Comparison of ENCODE assay signal across 12 cellular contexts in the genomic region with DNA sequence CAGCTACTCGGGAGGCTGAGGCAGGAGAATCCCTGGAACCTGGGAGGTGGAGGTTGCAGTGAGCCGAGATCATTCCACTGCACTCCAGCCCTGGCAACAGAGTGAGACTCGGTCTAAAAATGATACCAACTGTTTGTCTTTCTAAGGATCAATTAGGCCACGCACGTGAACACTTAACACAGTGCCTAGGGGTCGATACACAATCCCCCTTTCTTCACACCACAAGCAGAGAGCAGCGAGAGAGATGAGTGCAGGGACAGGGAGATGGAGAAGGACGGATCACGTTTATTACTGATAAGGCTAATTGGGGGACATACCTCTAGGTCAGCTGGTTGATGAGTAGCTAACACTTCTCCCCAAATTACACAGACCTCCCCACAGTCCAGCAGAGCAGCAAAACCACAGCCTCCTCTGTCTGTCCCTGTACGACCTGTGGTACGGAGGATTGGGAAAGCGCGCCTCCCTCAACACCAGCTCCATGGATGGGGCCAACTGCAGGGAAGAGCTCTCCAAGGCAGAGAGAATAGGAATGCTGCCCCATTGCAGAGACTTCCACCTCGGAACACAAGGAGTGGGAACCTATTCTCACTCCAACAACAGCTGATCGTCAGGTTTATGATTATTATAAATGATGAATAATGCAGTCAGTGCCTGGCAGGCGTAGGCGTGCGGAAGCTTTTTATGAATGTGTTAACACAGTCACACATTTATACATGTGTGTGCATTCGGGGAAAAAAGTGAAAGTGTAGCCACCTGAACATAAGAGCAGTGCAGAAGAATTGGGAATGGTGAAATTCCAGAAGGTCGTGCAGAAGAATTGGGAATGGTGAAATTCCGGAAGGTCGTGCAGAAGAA.
A peak's percentile ranks its signal among the peaks of the same experiment; 100 is the strongest.
DNase-seq lines count a peak whose midpoint lies in the region; ATAC-seq and TF ChIP-seq lines count a peak whose summit lies in the region.
"Had no signal": no experiment of that assay in that cellular context is flagged by ENCODE, and none has a peak within 500 bp of the region (broad histone marks: within the 10 kb centered on the region; RNA-seq: fewer than 3 reads in every experiment).

No MANE protein-coding gene starts in this region.

- H3K4me3 Mint-ChIP-seq in activated CD8-positive, alpha-beta memory T cell treated with anti-CD3 and anti-CD28 coated beads, Interleukin-2, amount 10 ng/mL, durations not matched to agents 7 days and 5 days, result no peak overlapping the region
- peak overlapping the region; percentile 4 for H3K4me3 Mint-ChIP-seq in activated CD8-positive, alpha-beta T cell treated with anti-CD3 and anti-CD28 coated beads for 36 hours
- no peak overlapping the region for H3K4me3 Mint-ChIP-seq in endodermal cell

- H3K4me1 Mint-ChIP-seq in activated CD8-positive, alpha-beta memory T cell treated with anti-CD3 and anti-CD28 coated beads, Interleukin-2, amount 10 ng/mL, durations not matched to agents 7 days and 5 days, result peaks cover 7% of the 10 kb centered on the region
- H3K4me1 Mint-ChIP-seq in activated CD8-positive, alpha-beta T cell treated with anti-CD3 and anti-CD28 coated beads for 36 hours (ENCODE audit: low read depth), result peaks cover 4% of the 10 kb centered on the region
- no peaks in the 10 kb centered on the region for H3K4me1 Mint-ChIP-seq in endodermal cell

- H4K8ac ChIP-seq in trophoblast cell (ENCODE audit: low read depth, low read length) (no peak overlapping the region), mesendoderm (ENCODE audit: low read depth, low read length) (no peak overlapping the region)

- H2AK5ac ChIP-seq in trophoblast cell (ENCODE audit: low read length) (peak overlapping the region; percentile 10), mesendoderm (ENCODE audit: low read length) (no peak overlapping the region)

- no peak overlapping the region for H2BK15ac ChIP-seq in mesendoderm (replicated peaks; ENCODE audit: low read depth)

- intact Hi-C loops in activated CD8-positive, alpha-beta T cell treated with anti-CD3 and anti-CD28 coated beads for 36 hours (cut with micrococcal nuclease), result no loop called here

- H3K14ac ChIP-seq in trophoblast cell (ENCODE audit: low read length), result peak overlapping the region; percentile 38

- H3K27me3 ChIP-seq in trophoblast cell (ENCODE audit: insufficient read depth, low read length), result no peaks in the 10 kb centered on the region
- H3K27me3 ChIP-seq in mesendoderm (ENCODE audit: insufficient read depth, low read length, poor library complexity), result no peaks in the 10 kb centered on the region
- no peaks in the 10 kb centered on the region for H3K27me3 ChIP-seq in endodermal cell (ENCODE audit: control insufficient read depth, insufficient read depth, low read length, poor library complexity, severe bottlenecking)
- H3K27me3 ChIP-seq: MG63 had no signal

- peaks cover 3% of the 10 kb centered on the region for H3K9me3 Mint-ChIP-seq in activated CD8-positive, alpha-beta memory T cell treated with anti-CD3 and anti-CD28 coated beads, Interleukin-2, amount 10 ng/mL, durations not matched to agents 7 days and 5 days (ENCODE audit: low read depth)
- peaks cover 3% of the 10 kb centered on the region for H3K9me3 Mint-ChIP-seq in activated CD8-positive, alpha-beta T cell treated with anti-CD3 and anti-CD28 coated beads for 36 hours
- H3K9me3 Mint-ChIP-seq in endodermal cell, result no peaks in the 10 kb centered on the region

- H2BK5ac ChIP-seq in trophoblast cell (ENCODE audit: low read depth, low read length, poor library complexity) (peak overlapping the region; percentile 42), mesendoderm (ENCODE audit: low read length) (no peak overlapping the region)

- CTCF ChIA-PET in activated CD8-positive, alpha-beta memory T cell treated with anti-CD3 and anti-CD28 coated beads, Interleukin-2, amount 10 ng/mL, durations not matched to agents 7 days and 5 days (lab: Charles Lee), result no interaction called here
- CTCF ChIA-PET in activated CD8-positive, alpha-beta T cell treated with anti-CD3 and anti-CD28 coated beads for 36 hours (lab: Charles Lee), result interaction anchor here (2.2 kb wide), 1 partner anchor 136 kb away, joined by 5 read pairs; no protein-coding TSS in a partner anchor

- H2AFZ ChIP-seq in trophoblast cell (ENCODE audit: insufficient read depth, low read length, poor library complexity), result no peak overlapping the region

- TF ChIP-seq CTCF in activated CD8-positive, alpha-beta T cell treated with anti-CD3 and anti-CD28 coated beads for 36 hours (IDR thresholded peaks at IDR 0.05), result no peak
- TF ChIP-seq CTCF in endodermal cell (conservative IDR thresholded peaks at IDR 0.05), result no peak

- H3K4me2 ChIP-seq in trophoblast cell (ENCODE audit: low read length) (no peak overlapping the region), mesendoderm (ENCODE audit: low read length) (no peak overlapping the region)

- peak; percentile 46 for ATAC-seq in activated CD8-positive, alpha-beta memory T cell treated with anti-CD3 and anti-CD28 coated beads, Interleukin-2, amount 10 ng/mL, durations not matched to agents 7 days and 5 days
- ATAC-seq in activated CD8-positive, alpha-beta T cell treated with anti-CD3 and anti-CD28 coated beads for 36 hours, result peak; percentile 35
- ATAC-seq: Panc1 had no signal

- no peak overlapping the region for H3K4me3 ChIP-seq in trophoblast cell (ENCODE audit: low read depth, low read length)
- no peak overlapping the region for H3K4me3 ChIP-seq in mesendoderm (ENCODE audit: low read length)
- H3K4me3 ChIP-seq in endodermal cell (ENCODE audit: low read length), result no peak overlapping the region
- H3K4me3 ChIP-seq: MG63 had no signal

- H3K79me1 ChIP-seq in trophoblast cell (ENCODE audit: low read length), result peaks cover 14% of the 10 kb centered on the region
- H3K79me1 ChIP-seq in mesendoderm (ENCODE audit: low read length), result no peaks in the 10 kb centered on the region

- POLR2A ChIA-PET in activated CD8-positive, alpha-beta T cell treated with anti-CD3 and anti-CD28 coated beads for 36 hours (lab: Charles Lee), result no interaction called here

- H3K18ac ChIP-seq in trophoblast cell (ENCODE audit: low read length), result peak overlapping the region; percentile 25
- H3K18ac ChIP-seq in mesendoderm (ENCODE audit: low read length), result no peak overlapping the region

- H4K12ac ChIP-seq in trophoblast cell (ENCODE audit: low read depth, low read length), result no peak overlapping the region

- H3K79me2 ChIP-seq in trophoblast cell (ENCODE audit: control insufficient read depth, insufficient read depth, low read length, poor library complexity), result no peaks in the 10 kb centered on the region
- no peaks in the 10 kb centered on the region for H3K79me2 ChIP-seq in mesendoderm (ENCODE audit: control insufficient read depth, insufficient read depth, low read length)

- H3K27me3 Mint-ChIP-seq in activated CD8-positive, alpha-beta memory T cell treated with anti-CD3 and anti-CD28 coated beads, Interleukin-2, amount 10 ng/mL, durations not matched to agents 7 days and 5 days, result peaks cover 2% of the 10 kb centered on the region
- H3K27me3 Mint-ChIP-seq in activated CD8-positive, alpha-beta T cell treated with anti-CD3 and anti-CD28 coated beads for 36 hours, result peaks cover 4% of the 10 kb centered on the region
- H3K27me3 Mint-ChIP-seq in endodermal cell (ENCODE audit: insufficient read depth), result peaks cover 4% of the 10 kb centered on the region

- no CpG with 5 or more reads among the region's 22 CpGs for WGBS in trophoblast cell (ENCODE audit: extremely low coverage, insufficient coverage, insufficient read length)
- WGBS in mesendoderm (ENCODE audit: extremely low coverage, insufficient coverage, low lambda C conversion rate), result no CpG with 5 or more reads among the region's 22 CpGs
- 86 to 90% methylated on average over 7 to 20 of the region's 22 CpGs for WGBS in endodermal cell (ENCODE audit: insufficient coverage in 1 of 2, insufficient read length in 1 of 2), 2 experiments

- H3K36me3 ChIP-seq in trophoblast cell (ENCODE audit: control insufficient read depth in 1 of 2, insufficient read depth in 2 of 2, low read length in 2 of 2), result no peaks in the 10 kb centered on the region
- no peaks in the 10 kb centered on the region for H3K36me3 ChIP-seq in mesendoderm (ENCODE audit: control insufficient read depth, insufficient read depth, low read length)
- H3K36me3 ChIP-seq in endodermal cell (ENCODE audit: control insufficient read depth, insufficient read depth, low read length), result no peaks in the 10 kb centered on the region
- H3K36me3 ChIP-seq: MG63 had no signal

- H3K4ac ChIP-seq in trophoblast cell (ENCODE audit: low read depth, low read length) (no peak overlapping the region), mesendoderm (ENCODE audit: low read depth, low read length) (no peak overlapping the region)

- peak; percentile 53 for DNase-seq in activated CD8-positive, alpha-beta memory T cell treated with anti-CD3 and anti-CD28 coated beads, Interleukin-2, amount 10 ng/mL, durations not matched to agents 7 days and 5 days
- DNase-seq in activated CD8-positive, alpha-beta memory T cell treated with anti-CD3 and anti-CD28 coated beads for 24 hours, result no peak
- DNase-seq in KBM-7, result peak; percentile 24
- peak; percentile 68 for DNase-seq in activated CD8-positive, alpha-beta T cell treated with anti-CD3 and anti-CD28 coated beads for 36 hours
- peak in 1 of 2 donors; percentile 17 for DNase-seq in trophoblast cell
- DNase-seq in mesendoderm, result no peak
- DNase-seq in endodermal cell, result no peak
- no peak for DNase-seq in SK-N-DZ (ENCODE audit: low spot score)
- DNase-seq: MG63, NCI-H2081 treated with DMSO at 0.1 percent for 48 hours, NCI-H524 treated with DMSO at 0.1 percent for 48 hours had no signal

- peak overlapping the region; percentile 50 for H3K27ac Mint-ChIP-seq in activated CD8-positive, alpha-beta memory T cell treated with anti-CD3 and anti-CD28 coated beads, Interleukin-2, amount 10 ng/mL, durations not matched to agents 7 days and 5 days
- peak overlapping the region; percentile 53 for H3K27ac Mint-ChIP-seq in activated CD8-positive, alpha-beta T cell treated with anti-CD3 and anti-CD28 coated beads for 36 hours
- H3K27ac Mint-ChIP-seq in endodermal cell, result no peak overlapping the region

- in situ Hi-C loops in KBM-7 (cut with MboI; ENCODE audit: low pct_unique_long_range_greater_than_20kb, low sequenced_read_pairs), result no loop called here

- peak overlapping the region; percentile 62 for H4K91ac ChIP-seq in trophoblast cell (ENCODE audit: low read depth, low read length)

- H3K9ac ChIP-seq in trophoblast cell (ENCODE audit: low read length) (no peak overlapping the region), mesendoderm (ENCODE audit: low read length) (no peak overlapping the region), endodermal cell (ENCODE audit: extremely low read depth, low read length, poor library complexity, severe bottlenecking) (no peak overlapping the region)

- H2BK12ac ChIP-seq in trophoblast cell (ENCODE audit: low read length), result peak overlapping the region; percentile 70

- H2BK120ac ChIP-seq in trophoblast cell (ENCODE audit: insufficient read depth, low read length, poor library complexity), result peak overlapping the region; percentile 39
- no peak overlapping the region for H2BK120ac ChIP-seq in mesendoderm (ENCODE audit: low read depth, low read length)

- H3K36me3 Mint-ChIP-seq in activated CD8-positive, alpha-beta memory T cell treated with anti-CD3 and anti-CD28 coated beads, Interleukin-2, amount 10 ng/mL, durations not matched to agents 7 days and 5 days, result peaks cover 2% of the 10 kb centered on the region
- H3K36me3 Mint-ChIP-seq in activated CD8-positive, alpha-beta T cell treated with anti-CD3 and anti-CD28 coated beads for 36 hours (ENCODE audit: low read depth), result no peaks in the 10 kb centered on the region
- H3K36me3 Mint-ChIP-seq in endodermal cell (ENCODE audit: low read depth), result no peaks in the 10 kb centered on the region

- H3K9me3 ChIP-seq in trophoblast cell (ENCODE audit: insufficient read depth, low read depth, low read length) (no peaks in the 10 kb centered on the region), endodermal cell (ENCODE audit: control insufficient read depth, low read length) (no peaks in the 10 kb centered on the region)
- H3K9me3 ChIP-seq: MG63 had no signal

- no peak overlapping the region for H3K23ac ChIP-seq in trophoblast cell (ENCODE audit: low read length)
- H3K23ac ChIP-seq in mesendoderm (ENCODE audit: low read length), result no peak overlapping the region

- H3K27ac ChIP-seq in trophoblast cell (ENCODE audit: low read depth, low read length) (no peak overlapping the region), mesendoderm (ENCODE audit: low read depth, low read length) (no peak overlapping the region), endodermal cell (ENCODE audit: low read depth, low read length) (no peak overlapping the region)

- H3K4me1 ChIP-seq in trophoblast cell (ENCODE audit: control insufficient read depth in 1 of 2, insufficient read depth in 2 of 2, low read length in 2 of 2) (peaks cover 13 to 18% of the 10 kb centered on the region in 2 experiments), mesendoderm (ENCODE audit: control insufficient read depth, low read depth, low read length) (no peaks in the 10 kb centered on the region), endodermal cell (ENCODE audit: control insufficient read depth, insufficient read depth, low read length) (no peaks in the 10 kb centered on the region)

- H3K56ac ChIP-seq in mesendoderm (ENCODE audit: low read length), result no peak overlapping the region

- no peak overlapping the region for H4K5ac ChIP-seq in mesendoderm (ENCODE audit: low read length)

Comparison
In these comparisons a context has a peak if more than half of its experiments do, and no peak if none do; other contexts are left out.
1. DNase-seq: peak in activated CD8-positive, alpha-beta memory T cell treated with anti-CD3 and anti-CD28 coated beads, Interleukin-2, amount 10 ng/mL, durations not matched to agents 7 days and 5 days (single experiment), KBM-7 (single experiment) and activated CD8-positive, alpha-beta T cell treated with anti-CD3 and anti-CD28 coated beads for 36 hours (single experiment); none in activated CD8-positive, alpha-beta memory T cell treated with anti-CD3 and anti-CD28 coated beads for 24 hours (single experiment), mesendoderm (single experiment), endodermal cell (single experiment) and SK-N-DZ (single experiment).